ENCODE assay signal across 21 cellular contexts in genomic region chr4:14848210-14848609, GRCh38.
"Had no signal": no experiment of that assay in that cellular context is flagged by ENCODE, and none has a peak within 500 bp of the region (broad histone marks: within the 10 kb centered on the region; RNA-seq: fewer than 3 reads in every experiment).

No MANE protein-coding gene starts in this region.

- H3K9me3 Mint-ChIP-seq: activated B cell treated with CpG ODN at 0.5 μM for 24 hours, neural progenitor cell had no signal

- DNase-seq: activated B cell treated with CpG ODN at 0.5 μM for 24 hours; activated CD4-positive, alpha-beta T cell treated with anti-CD3 and anti-CD28 coated beads, Interleukin-2, amount 10 ng/mL, durations not matched to agents 24 days and 14 days; activated CD8-positive, alpha-beta memory T cell treated with anti-CD3 and anti-CD28 coated beads, Interleukin-2, amount 50 U/mL, for 48 hours; activated CD8-positive, alpha-beta T cell treated with anti-CD3 and anti-CD28 coated beads, Interleukin-2, amount 10 ng/mL, durations not matched to agents 7 days and 5 days; activated gamma-delta T cell; activated T-cell treated with anti-CD3 and anti-CD28 coated beads, Interleukin-2, amount 50 U/mL, for 72 hours; amygdala; body of pancreas; caudate nucleus; kidney; left lung; mammary epithelial cell; pancreas; stimulated activated CD4-positive, alpha-beta T cell treated with anti-CD3 and anti-CD28 coated beads, Interleukin-1b, Interleukin-23, amount 100 ng/mL, for 48 hours had no signal

- H3K9me3 ChIP-seq: body of pancreas, left lung, pancreas had no signal

- H3K4me3 ChIP-seq: body of pancreas, esophagus muscularis mucosa, hepatocyte, left lung, neural progenitor cell, pancreas had no signal

- H3K79me2 ChIP-seq: hepatocyte had no signal

- H3K36me3 ChIP-seq: esophagus muscularis mucosa, left lung, neural progenitor cell, pancreas had no signal

- H3K4me2 ChIP-seq: hepatocyte, neural progenitor cell had no signal

- H3K27ac Mint-ChIP-seq: activated B cell treated with CpG ODN at 0.5 μM for 24 hours; activated CD4-positive, alpha-beta T cell treated with anti-CD3 and anti-CD28 coated beads, Interleukin-2, amount 10 ng/mL, durations not matched to agents 24 days and 14 days; activated CD8-positive, alpha-beta T cell treated with anti-CD3 and anti-CD28 coated beads, Interleukin-2, amount 10 ng/mL, durations not matched to agents 7 days and 5 days; activated naive CD8-positive, alpha-beta T cell; activated T-cell treated with anti-CD3 and anti-CD28 coated beads, Interleukin-2, amount 50 U/mL, for 72 hours; neural progenitor cell had no signal

- H3K27me3 Mint-ChIP-seq: activated B cell treated with CpG ODN at 0.5 μM for 24 hours; activated CD4-positive, alpha-beta T cell treated with anti-CD3 and anti-CD28 coated beads, Interleukin-2, amount 10 ng/mL, durations not matched to agents 24 days and 14 days had no signal

- H3K36me3 Mint-ChIP-seq: activated naive CD8-positive, alpha-beta T cell; neural progenitor cell had no signal

- FAIRE-seq: kidney, pancreas, TTC549, urothelium cell line had no signal

- H3K9ac ChIP-seq: neural progenitor cell had no signal

- H3K4me3 Mint-ChIP-seq: activated B cell treated with CpG ODN at 0.5 μM for 24 hours; activated CD4-positive, alpha-beta T cell treated with anti-CD3 and anti-CD28 coated beads, Interleukin-2, amount 10 ng/mL, durations not matched to agents 24 days and 14 days; activated CD8-positive, alpha-beta T cell treated with anti-CD3 and anti-CD28 coated beads, Interleukin-2, amount 10 ng/mL, durations not matched to agents 7 days and 5 days; activated naive CD8-positive, alpha-beta T cell; activated T-cell treated with anti-CD3 and anti-CD28 coated beads, Interleukin-2, amount 50 U/mL, for 72 hours; neural progenitor cell had no signal

- H2AFZ ChIP-seq: hepatocyte, neural progenitor cell had no signal

- H3K4me1 ChIP-seq: body of pancreas, left lung, neural progenitor cell, pancreas had no signal

- ATAC-seq: activated CD8-positive, alpha-beta T cell treated with anti-CD3 and anti-CD28 coated beads, Interleukin-2, amount 10 ng/mL, durations not matched to agents 7 days and 5 days; activated T-cell treated with anti-CD3 and anti-CD28 coated beads, Interleukin-2, amount 50 U/mL, for 72 hours; body of pancreas; left lung; pancreas; sciatic nerve had no signal

- H3K27ac ChIP-seq: body of pancreas, esophagus muscularis mucosa, hepatocyte, left lung, neural progenitor cell, pancreas had no signal

- H3K27me3 ChIP-seq: body of pancreas, esophagus muscularis mucosa, hepatocyte, left lung, neural progenitor cell, pancreas had no signal
